In genomic region chr3:49723631-49724551, GRCh38 we compare ENCODE assay signal across 1 cellular context.
TF ChIP-seq lines count a peak whose summit lies in the region.

GMPPB (minus strand) TSS chr3:49723951; CDS start chr3:49723726, 225 bp downstream.

TF ChIP-seq in HepG2, 621 proteins besides CTCF, POLR2A, EP300 and RAD21 (continued from another document and continues in another):
- no peak for TF ChIP-seq BCLAF1 (IDR thresholded peaks at IDR 0.05)
- TF ChIP-seq ZNF724P (CRISPR knock-in tag; IDR thresholded peaks at IDR 0.05; ENCODE audit: borderline replicate concordance) = peak; percentile 34; the same call in 1 of the 2 replicates
- TF ChIP-seq, protein P1, sequence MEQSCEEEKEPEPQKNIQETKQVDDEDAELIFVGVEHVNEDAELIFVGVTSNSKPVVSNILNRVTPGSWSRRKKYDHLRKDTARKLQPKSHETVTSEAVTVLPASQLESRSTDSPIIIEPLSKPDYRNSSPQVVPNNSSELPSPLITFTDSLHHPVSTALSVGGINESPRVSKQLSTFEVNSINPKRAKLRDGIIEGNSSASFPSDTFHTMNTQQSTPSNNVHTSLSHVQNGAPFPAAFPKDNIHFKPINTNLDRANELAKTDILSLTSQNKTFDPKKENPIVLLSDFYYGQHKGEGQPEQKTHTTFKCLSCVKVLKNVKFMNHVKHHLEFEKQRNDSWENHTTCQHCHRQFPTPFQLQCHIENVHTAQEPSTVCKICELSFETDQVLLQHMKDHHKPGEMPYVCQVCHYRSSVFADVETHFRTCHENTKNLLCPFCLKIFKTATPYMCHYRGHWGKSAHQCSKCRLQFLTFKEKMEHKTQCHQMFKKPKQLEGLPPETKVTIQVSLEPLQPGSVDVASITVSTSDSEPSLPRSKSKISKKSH (CRISPR knock-in tag; IDR thresholded peaks at IDR 0.05; ENCODE audit: borderline replicate concordance) = peak; percentile 51; the same call in 1 of the 2 replicates
- TF ChIP-seq RFX5 (IDR thresholded peaks at IDR 0.05; ENCODE audit: low read depth, low read length) = peak; percentile 82
- peak; percentile 71 for TF ChIP-seq HOXA9 (CRISPR knock-in tag; IDR thresholded peaks at IDR 0.05; ENCODE audit: borderline replicate concordance)
- TF ChIP-seq ZNF121 (CRISPR knock-in tag; IDR thresholded peaks at IDR 0.05) = no peak
- peak; percentile 10; the same call in 1 of the 2 replicates for TF ChIP-seq NCOA2 (CRISPR knock-in tag; IDR thresholded peaks at IDR 0.05)
- TF ChIP-seq ZNF737 (CRISPR knock-in tag; IDR thresholded peaks at IDR 0.05; ENCODE audit: borderline replicate concordance) = no peak
- TF ChIP-seq ZNF761 (CRISPR knock-in tag; conservative IDR thresholded peaks at IDR 0.05) = peak; percentile 89
- TF ChIP-seq, protein P2, sequence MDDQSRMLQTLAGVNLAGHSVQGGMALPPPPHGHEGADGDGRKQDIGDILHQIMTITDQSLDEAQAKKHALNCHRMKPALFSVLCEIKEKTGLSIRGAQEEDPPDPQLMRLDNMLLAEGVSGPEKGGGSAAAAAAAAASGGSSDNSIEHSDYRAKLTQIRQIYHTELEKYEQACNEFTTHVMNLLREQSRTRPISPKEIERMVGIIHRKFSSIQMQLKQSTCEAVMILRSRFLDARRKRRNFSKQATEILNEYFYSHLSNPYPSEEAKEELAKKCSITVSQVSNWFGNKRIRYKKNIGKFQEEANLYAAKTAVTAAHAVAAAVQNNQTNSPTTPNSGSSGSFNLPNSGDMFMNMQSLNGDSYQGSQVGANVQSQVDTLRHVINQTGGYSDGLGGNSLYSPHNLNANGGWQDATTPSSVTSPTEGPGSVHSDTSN (CRISPR knock-in tag; IDR thresholded peaks at IDR 0.05; ENCODE audit: borderline replicate concordance) = no peak
- TF ChIP-seq ZNF124 (CRISPR knock-in tag; IDR thresholded peaks at IDR 0.05) = peak; percentile 40; the same call in 1 of the 2 replicates
- TF ChIP-seq ZNF564 (CRISPR knock-in tag; IDR thresholded peaks at IDR 0.05) = peak; percentile 80; the same call in 1 of the 2 replicates
- peak; percentile 98 for TF ChIP-seq AGO1 (IDR thresholded peaks at IDR 0.05; ENCODE audit: low read depth, low read length, poor library complexity, severe bottlenecking)
- TF ChIP-seq ATF2 (CRISPR knock-in tag; IDR thresholded peaks at IDR 0.05) = peak; percentile 69; the same call in 1 of the 2 replicates
- TF ChIP-seq GMEB2 (CRISPR knock-in tag; IDR thresholded peaks at IDR 0.05; ENCODE audit: low read depth) = peak; percentile 98
- TF ChIP-seq ZNF563 (CRISPR knock-in tag; IDR thresholded peaks at IDR 0.05) = no peak
- peak; percentile 51; the same call in 1 of the 2 replicates for TF ChIP-seq KMT2A (CRISPR knock-in tag; IDR thresholded peaks at IDR 0.05)
- TF ChIP-seq DR1 (CRISPR knock-in tag; IDR thresholded peaks at IDR 0.05) = peak; percentile 72; the same call in 1 of the 2 replicates
- no peak for TF ChIP-seq PCBP1 (IDR thresholded peaks at IDR 0.05; ENCODE audit: borderline replicate concordance, low read depth, low read length)
- no peak for TF ChIP-seq ATF5 (CRISPR knock-in tag; IDR thresholded peaks at IDR 0.05; ENCODE audit: low read depth)
- no peak for TF ChIP-seq ZNF280D (CRISPR knock-in tag; IDR thresholded peaks at IDR 0.05)
- TF ChIP-seq ZFP1 (CRISPR knock-in tag; IDR thresholded peaks at IDR 0.05) = no peak
- peak; percentile 80; the same call in 1 of the 2 replicates for TF ChIP-seq ZNF230 (CRISPR knock-in tag; IDR thresholded peaks at IDR 0.05)
- TF ChIP-seq ZNF33A (CRISPR knock-in tag; IDR thresholded peaks at IDR 0.05; ENCODE audit: borderline replicate concordance) = no peak
- TF ChIP-seq TBX3 (IDR thresholded peaks at IDR 0.05; ENCODE audit: borderline replicate concordance) = no peak
- TF ChIP-seq ZBTB39 (CRISPR knock-in tag; IDR thresholded peaks at IDR 0.05) = no peak
- no peak for TF ChIP-seq ATF7 (IDR thresholded peaks at IDR 0.05)
- 0 out of 2 replicates have a peak, but pooled peaks have one; percentile 53 for TF ChIP-seq ATF7 (CRISPR knock-in tag; IDR thresholded peaks at IDR 0.05)
- TF ChIP-seq, protein P3, sequence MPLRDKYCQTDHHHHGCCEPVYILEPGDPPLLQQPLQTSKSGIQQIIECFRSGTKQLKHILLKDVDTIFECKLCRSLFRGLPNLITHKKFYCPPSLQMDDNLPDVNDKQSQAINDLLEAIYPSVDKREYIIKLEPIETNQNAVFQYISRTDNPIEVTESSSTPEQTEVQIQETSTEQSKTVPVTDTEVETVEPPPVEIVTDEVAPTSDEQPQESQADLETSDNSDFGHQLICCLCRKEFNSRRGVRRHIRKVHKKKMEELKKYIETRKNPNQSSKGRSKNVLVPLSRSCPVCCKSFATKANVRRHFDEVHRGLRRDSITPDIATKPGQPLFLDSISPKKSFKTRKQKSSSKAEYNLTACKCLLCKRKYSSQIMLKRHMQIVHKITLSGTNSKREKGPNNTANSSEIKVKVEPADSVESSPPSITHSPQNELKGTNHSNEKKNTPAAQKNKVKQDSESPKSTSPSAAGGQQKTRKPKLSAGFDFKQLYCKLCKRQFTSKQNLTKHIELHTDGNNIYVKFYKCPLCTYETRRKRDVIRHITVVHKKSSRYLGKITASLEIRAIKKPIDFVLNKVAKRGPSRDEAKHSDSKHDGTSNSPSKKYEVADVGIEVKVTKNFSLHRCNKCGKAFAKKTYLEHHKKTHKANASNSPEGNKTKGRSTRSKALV (CRISPR knock-in tag; IDR thresholded peaks at IDR 0.05) = no peak
- TF ChIP-seq PHF20 (CRISPR knock-in tag; IDR thresholded peaks at IDR 0.05) = peak; percentile 85
- TF ChIP-seq ELF3 (CRISPR knock-in tag; IDR thresholded peaks at IDR 0.05) = no peak
- TF ChIP-seq ZNF619 (CRISPR knock-in tag; IDR thresholded peaks at IDR 0.05) = peak; percentile 29; the same call in 1 of the 2 replicates
- TF ChIP-seq HNF4G (IDR thresholded peaks at IDR 0.05; ENCODE audit: borderline replicate concordance, low read depth, low read length) = no peak
- peak; percentile 15; the same call in 1 of the 2 replicates for TF ChIP-seq HNF4G (CRISPR knock-in tag; IDR thresholded peaks at IDR 0.05; ENCODE audit: borderline replicate concordance, low read depth)
- peak; percentile 72 for TF ChIP-seq ASH2L (IDR thresholded peaks at IDR 0.05; ENCODE audit: insufficient read length, low read depth, low read length)
- TF ChIP-seq ZBTB33 (CRISPR knock-in tag; IDR thresholded peaks at IDR 0.05) = no peak
- TF ChIP-seq YEATS4 (CRISPR knock-in tag; IDR thresholded peaks at IDR 0.05; ENCODE audit: borderline replicate concordance) = peak; percentile 90
- no peak for TF ChIP-seq HMG20A (CRISPR knock-in tag; IDR thresholded peaks at IDR 0.05; ENCODE audit: borderline replicate concordance)
